In the genomic region with DNA sequence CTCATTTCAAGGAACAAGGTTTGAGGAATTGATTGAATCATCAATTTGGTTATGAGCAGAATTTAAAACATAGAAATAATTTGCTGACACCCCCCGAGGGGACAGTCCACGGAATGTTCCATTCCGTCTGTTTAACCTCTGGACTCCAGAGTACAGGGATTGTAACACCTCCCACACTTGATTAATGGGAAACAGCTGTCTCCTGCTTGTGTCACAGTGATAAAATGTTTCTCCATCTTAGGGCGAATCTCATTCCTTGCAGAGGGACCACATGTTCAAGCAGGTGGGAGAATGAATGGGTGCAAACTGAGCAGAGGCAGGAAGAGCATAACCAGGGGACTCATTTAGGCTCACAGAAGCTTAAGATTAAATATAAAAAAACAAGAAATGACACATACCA, we compare ENCODE assay signal across 1 cellular context.
TF ChIP-seq lines count a peak whose summit lies in the region.

No MANE protein-coding gene starts in this region.

TF ChIP-seq in SK-N-SH treated with all-trans-retinoic acid at 6 μM for 48 hours, 23 proteins besides CTCF, POLR2A, EP300 and RAD21 (continued from another document):
- no peak for TF ChIP-seq RARB (CRISPR knock-in tag; IDR thresholded peaks at IDR 0.05)
TF ChIP-seq in SK-N-SH treated with all-trans-retinoic acid at 6 μM for 48 hours: peak in this region for 0.
